ENCODE assay signal across 11 cellular contexts in the genomic region with DNA sequence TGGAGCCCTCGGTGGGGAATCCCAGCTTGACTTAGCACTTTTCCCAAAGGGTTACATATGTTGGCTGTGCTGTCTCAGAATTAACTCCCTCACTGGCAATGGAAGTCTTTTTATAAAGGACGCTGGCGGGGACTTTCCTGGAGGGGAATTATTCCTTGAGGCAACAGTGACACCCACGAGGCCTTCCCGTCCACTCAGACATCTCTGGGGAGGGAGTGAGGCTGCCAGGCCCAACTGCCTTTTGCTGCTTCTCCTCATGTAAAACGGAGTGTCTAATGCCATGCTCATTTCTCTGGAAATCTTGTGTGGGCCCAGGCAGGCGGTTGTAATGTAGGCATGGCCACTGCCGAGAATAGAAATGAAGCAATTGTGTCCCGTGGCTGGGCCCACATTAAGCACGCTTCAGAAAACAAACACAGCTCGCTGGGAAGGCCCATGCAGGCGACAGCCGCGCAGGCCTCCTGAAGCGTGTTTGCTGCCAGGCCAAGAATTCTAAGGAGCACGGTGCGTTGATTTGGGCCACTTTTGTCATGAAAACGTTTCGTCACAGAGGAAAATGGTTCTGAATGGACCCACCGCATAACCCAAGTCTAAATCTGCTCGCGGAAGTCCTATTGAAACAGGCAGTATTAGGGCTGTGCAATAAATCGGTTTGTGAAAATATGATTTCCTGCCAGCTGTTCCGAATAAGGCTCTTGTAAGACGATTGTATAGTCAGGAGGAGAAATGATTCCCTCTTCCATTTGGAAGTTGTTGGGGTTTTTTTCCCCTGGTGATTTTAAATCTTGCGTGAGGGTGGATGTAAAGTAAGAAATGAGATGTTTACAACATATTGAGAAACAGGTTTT.
DNase-seq lines count a peak whose midpoint lies in the region; ATAC-seq lines count a peak whose summit lies in the region.
"Had no signal": no experiment of that assay in that cellular context is flagged by ENCODE, and none has a peak within 500 bp of the region (broad histone marks: within the 10 kb centered on the region; RNA-seq: fewer than 3 reads in every experiment).

No MANE protein-coding gene starts in this region.

- ATAC-seq in left lobe of liver (no peak), GM21576 (IDR thresholded peaks at IDR 0.05; ENCODE audit: unreplicated experiment) (no peak), HG03520 (IDR thresholded peaks at IDR 0.05; ENCODE audit: unreplicated experiment) (no peak), GM19455 (IDR thresholded peaks at IDR 0.05; ENCODE audit: unreplicated experiment) (no peak)

- DNase-seq in AG20443 (ENCODE audit: low spot score) (peak; percentile 42), cerebellar cortex (ENCODE audit: low spot score) (peak; percentile 46), left lobe of liver (ENCODE audit: low spot score) (peak; percentile 34), retina (peak; percentile 91), HT-29 (ENCODE audit: low spot score) (no peak)
- DNase-seq: MM.1S, NCI-H2081 treated with DMSO at 0.1 percent for 48 hours, SIG-M5 had no signal
